Comparison of ENCODE assay signal across 9 cellular contexts in the genomic region with DNA sequence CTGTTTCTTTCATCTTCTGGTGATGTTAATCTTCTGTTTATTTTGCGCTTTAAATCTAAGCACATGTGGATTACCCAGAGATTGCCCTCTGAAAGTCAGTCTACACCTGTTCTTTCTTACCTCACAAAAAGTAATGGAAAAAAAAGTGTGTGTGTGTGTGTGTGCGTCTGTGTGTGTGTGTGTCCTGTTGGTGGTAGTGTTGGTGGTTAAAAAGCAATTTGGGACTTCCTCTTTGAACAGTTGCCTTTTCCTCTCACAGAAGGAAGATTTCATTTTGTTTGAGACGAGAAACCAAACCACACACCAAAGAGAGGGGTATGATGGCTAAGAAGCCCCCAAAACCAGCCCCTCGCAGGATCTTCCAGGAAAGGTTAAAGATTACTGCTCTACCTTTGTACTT. TPM values are rescaled to one million over a fixed set of nuclear protein-coding genes. Genes with fewer than 3 reads are reported as not detected.
DNase-seq lines count a peak whose midpoint lies in the region; ATAC-seq and TF ChIP-seq lines count a peak whose summit lies in the region.
"Had no signal": no experiment of that assay in that cellular context is flagged by ENCODE, and none has a peak within 500 bp of the region (broad histone marks: within the 10 kb centered on the region; RNA-seq: fewer than 3 reads in every experiment).

A gene with protein sequence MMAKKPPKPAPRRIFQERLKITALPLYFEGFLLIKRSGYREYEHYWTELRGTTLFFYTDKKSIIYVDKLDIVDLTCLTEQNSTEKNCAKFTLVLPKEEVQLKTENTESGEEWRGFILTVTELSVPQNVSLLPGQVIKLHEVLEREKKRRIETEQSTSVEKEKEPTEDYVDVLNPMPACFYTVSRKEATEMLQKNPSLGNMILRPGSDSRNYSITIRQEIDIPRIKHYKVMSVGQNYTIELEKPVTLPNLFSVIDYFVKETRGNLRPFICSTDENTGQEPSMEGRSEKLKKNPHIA (plus strand): TSS at position 235 of the 400 bp plus-strand sequence. CDS start 83 bp downstream, at position 318.

- H3K27me3 ChIP-seq in upper lobe of right lung (no peaks in the 10 kb centered on the region), left lung (no peaks in the 10 kb centered on the region)

- H3K4me1 ChIP-seq in upper lobe of right lung (no peaks in the 10 kb centered on the region), left lung (no peaks in the 10 kb centered on the region)

- ATAC-seq in HG03064 (IDR thresholded peaks at IDR 0.05; ENCODE audit: low read depth, unreplicated experiment) (peak; percentile 49), upper lobe of right lung (peak; percentile 57), left lung (no peak), left colon (no peak)

- intact Hi-C loops in T-helper 2 cell treated with Interferon-gamma antibody and Interleukin-4, amounts not matched to agents 100 ng/mL and 5 ng/mL, for 36 hours (cut with micrococcal nuclease), result loop anchor here (1.0 kb wide), 2 partner anchors 13 to 23 kb away; a partner anchor contains a TSS
- intact Hi-C loops in upper lobe of right lung (cut with DNase I) (no loop called here), left lung (cut with DNase I) (no loop called here), left colon (cut with DNase I, micrococcal nuclease) (no loop called here)

- DNase-seq in stimulated activated CD4-positive, alpha-beta T cell treated with anti-CD3 and anti-CD28 coated beads, Interleukin-2, amount 100 ng/mL, for 4 hours (ENCODE audit: low read depth), result peak; percentile 17
- DNase-seq in stimulated activated CD4-positive, alpha-beta T cell treated with anti-CD3 and anti-CD28 coated beads, Interleukin-1b, Interleukin-23, amount 100 ng/mL, for 48 hours, result no peak
- no peak for DNase-seq in upper lobe of right lung
- DNase-seq in left lung, result no peak
- DNase-seq in inferior parietal cortex (ENCODE audit: extremely low spot score), result no peak
- DNase-seq in left colon, result no peak

- TF ChIP-seq CTCF in upper lobe of right lung (IDR thresholded peaks at IDR 0.05) (no peak), left lung (IDR thresholded peaks at IDR 0.05) (no peak)

- H3K36me3 ChIP-seq in upper lobe of right lung (no peaks in the 10 kb centered on the region), left lung (no peaks in the 10 kb centered on the region)

- H3K4me3 ChIP-seq in upper lobe of right lung, result peak within 1 kb of the TSS; percentile 14
- no peak within 1 kb of the TSS for H3K4me3 ChIP-seq in left lung

- H3K27ac ChIP-seq in upper lobe of right lung, result no peak within 1 kb of the TSS
- no peak within 1 kb of the TSS for H3K27ac ChIP-seq in left lung

- H3K9me3 ChIP-seq in upper lobe of right lung, result no peaks in the 10 kb centered on the region
- no peaks in the 10 kb centered on the region for H3K9me3 ChIP-seq in left lung

RNA-seq across cellular contexts. Expression of the gene that starts here (rescaled TPM):
- 45.7 and 46.6 TPM in 2 replicates for total RNA-seq in T-helper 2 cell treated with Interferon-gamma antibody and Interleukin-4, amounts not matched to agents 100 ng/mL and 5 ng/mL, for 36 hours
- 1.7 TPM for total RNA-seq in upper lobe of right lung
- under 1 TPM; 0.47 to 0.50 TPM for total RNA-seq in left lung
- total RNA-seq in left colon, result under 1 TPM; 0.24 to 0.84 TPM
- total RNA-seq: Daoy had no signal

Comparison
In these comparisons a context has a peak if more than half of its experiments do, and no peak if none do; other contexts are left out.
1. RNA of the gene that starts here (total RNA-seq): 45.7 to 46.6 TPM in T-helper 2 cell treated with Interferon-gamma antibody and Interleukin-4, amounts not matched to agents 100 ng/mL and 5 ng/mL, for 36 hours; 1.7 TPM in upper lobe of right lung (single experiment), 0.24 to 0.84 TPM in left colon and 0.47 to 0.50 TPM in left lung; every median in the first group is over 10 times any median in the second.
2. ATAC-seq: peak in HG03064 (single experiment) and upper lobe of right lung (single experiment); none in left lung (single experiment) and left colon (single experiment).